ENCODE assay signal across 9 cellular contexts in the genomic region with DNA sequence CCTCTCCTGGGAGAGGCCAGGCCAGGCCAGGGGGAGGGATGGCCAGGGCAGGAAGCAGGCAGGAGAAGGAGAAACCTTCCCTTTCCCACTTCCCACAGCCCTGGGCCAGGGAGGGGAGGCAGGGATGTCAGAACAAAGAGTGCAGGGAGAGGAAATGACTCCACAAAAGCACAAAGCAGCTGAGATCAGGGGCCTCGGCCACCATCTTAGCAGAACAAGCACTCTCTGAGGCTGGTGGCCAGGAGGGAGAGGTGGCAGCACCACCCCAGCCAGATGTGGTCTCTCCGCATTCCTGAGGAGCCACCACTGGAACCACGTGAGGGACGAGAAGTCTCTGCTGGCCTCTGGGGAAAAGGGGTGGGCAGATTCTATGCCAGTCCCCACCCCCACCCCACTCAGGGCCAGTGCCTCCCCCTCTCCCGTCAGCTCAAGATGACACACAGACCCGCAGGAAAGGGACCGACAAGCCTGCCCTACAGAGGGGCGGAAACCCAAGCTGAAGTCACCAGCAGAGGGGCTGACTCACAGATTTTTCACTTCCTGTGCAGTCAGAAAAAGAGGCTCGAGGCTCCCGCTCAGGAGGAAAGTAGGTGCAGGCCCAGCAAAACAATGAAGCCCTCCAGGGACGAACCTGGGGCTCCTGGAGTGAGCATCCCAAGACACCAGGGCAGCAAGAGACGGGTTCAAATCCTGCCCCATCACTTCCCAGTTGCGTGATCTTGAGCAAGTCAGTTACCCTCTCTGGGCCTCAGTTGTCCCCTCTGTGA. TPM values are rescaled to one million over a fixed set of nuclear protein-coding genes. Genes with fewer than 3 reads are reported as not detected.
DNase-seq lines count a peak whose midpoint lies in the region; ATAC-seq, FAIRE-seq and TF ChIP-seq lines count a peak whose summit lies in the region.
"Had no signal": no experiment of that assay in that cellular context is flagged by ENCODE, and none has a peak within 500 bp of the region (broad histone marks: within the 10 kb centered on the region; RNA-seq: fewer than 3 reads in every experiment).

No MANE protein-coding gene starts in this region.

- peak overlapping the region; percentile 99 for H3K27ac ChIP-seq in epithelial cell of prostate
- peak overlapping the region; percentile 84 for H3K27ac ChIP-seq in upper lobe of right lung

- peak; percentile 65 for DNase-seq in ELF-1 (ENCODE audit: low read depth, low spot score)
- peak; percentile 88 for DNase-seq in H54 (ENCODE audit: insufficient read length, low spot score)
- DNase-seq in NAMALWA (ENCODE audit: low spot score): peak; percentile 74
- peak; percentile 62 to 82 for DNase-seq in activated CD8-positive, alpha-beta memory T cell treated with anti-CD3 and anti-CD28 coated beads for 4 hours (ENCODE audit: low read depth in 2 of 2)
- DNase-seq in epithelial cell of prostate (ENCODE audit: low read depth, low spot score): peak; percentile 73
- DNase-seq in osteocyte (ENCODE audit: extremely low spot score, unreplicated experiment): no peak
- no peak for DNase-seq in upper lobe of right lung
- no peak for DNase-seq in H7

- TF ChIP-seq POLR2A in H54 (IDR thresholded peaks at IDR 0.05; ENCODE audit: low read depth, low read length): no peak

- TF ChIP-seq CTCF in osteocyte (IDR thresholded peaks at IDR 0.05): no peak
- TF ChIP-seq CTCF in upper lobe of right lung (IDR thresholded peaks at IDR 0.05): no peak

- H3K9me3 Mint-ChIP-seq in osteocyte (ENCODE audit: unreplicated experiment): no peaks in the 10 kb centered on the region

- H3K4me1 Mint-ChIP-seq in osteocyte (ENCODE audit: unreplicated experiment): peaks cover 58% of the 10 kb centered on the region

- H3K36me3 ChIP-seq in upper lobe of right lung: no peaks in the 10 kb centered on the region
- no peaks in the 10 kb centered on the region for H3K36me3 ChIP-seq in H7 (replicated peaks; ENCODE audit: control insufficient read depth, insufficient read depth, low read length)

- no peak overlapping the region for H3K4me3 Mint-ChIP-seq in osteocyte (ENCODE audit: unreplicated experiment)
- H3K4me3 Mint-ChIP-seq: brain had no signal

- peak; percentile 84 for FAIRE-seq in H54 (lab: Jason Lieb, UNC)

- intact Hi-C loops in upper lobe of right lung (cut with DNase I): no loop called here

- no peaks in the 10 kb centered on the region for H3K27me3 Mint-ChIP-seq in osteocyte (ENCODE audit: unreplicated experiment)
- H3K27me3 Mint-ChIP-seq: brain had no signal

- ATAC-seq in upper lobe of right lung: peak; percentile 75

- peak overlapping the region; percentile 91 for H3K27ac Mint-ChIP-seq in osteocyte (ENCODE audit: unreplicated experiment)

- peaks cover 72% of the 10 kb centered on the region for H3K4me1 ChIP-seq in upper lobe of right lung

- H3K27me3 ChIP-seq in upper lobe of right lung (no peaks in the 10 kb centered on the region), H7 (ENCODE audit: control insufficient read depth, insufficient read depth, low read length) (no peaks in the 10 kb centered on the region)

- H3K9me3 ChIP-seq in upper lobe of right lung: no peaks in the 10 kb centered on the region

- H3K36me3 Mint-ChIP-seq in osteocyte (ENCODE audit: unreplicated experiment): no peaks in the 10 kb centered on the region
- H3K36me3 Mint-ChIP-seq: brain had no signal

- H3K4me3 ChIP-seq in upper lobe of right lung (peak overlapping the region; percentile 19), H7 (ENCODE audit: insufficient read depth, low read depth, low read length) (no peak overlapping the region)

RNA-seq across cellular contexts. Expression of a gene that starts 24.1 kb away (rescaled TPM):
- total RNA-seq in osteocyte: 13.7 and 13.8 TPM in 2 replicates
- total RNA-seq in upper lobe of right lung: 11.8 TPM
- 23.7 and 23.8 TPM in 2 replicates for total RNA-seq in H7 (2014; rRNA removed; shearing (Covaris generic))

RNA-seq across cellular contexts. Expression of a gene that starts 30.0 kb away (rescaled TPM):
- 6.8 and 8.0 TPM in 2 replicates for total RNA-seq in osteocyte
- 15.4 TPM for total RNA-seq in upper lobe of right lung
- 16.8 and 19.6 TPM in 2 replicates for total RNA-seq in H7 (2014; rRNA removed; shearing (Covaris generic))

Comparison
In these comparisons a context has a peak if more than half of its experiments do, and no peak if none do; other contexts are left out.
1. DNase-seq: peak in ELF-1 (single experiment), H54 (single experiment), NAMALWA (single experiment), activated CD8-positive, alpha-beta memory T cell treated with anti-CD3 and anti-CD28 coated beads for 4 hours (2 of 2) and epithelial cell of prostate (single experiment); none in osteocyte (single experiment), upper lobe of right lung (single experiment) and H7 (single experiment).